8 cellular contexts compared by ENCODE assay signal in the genomic region with DNA sequence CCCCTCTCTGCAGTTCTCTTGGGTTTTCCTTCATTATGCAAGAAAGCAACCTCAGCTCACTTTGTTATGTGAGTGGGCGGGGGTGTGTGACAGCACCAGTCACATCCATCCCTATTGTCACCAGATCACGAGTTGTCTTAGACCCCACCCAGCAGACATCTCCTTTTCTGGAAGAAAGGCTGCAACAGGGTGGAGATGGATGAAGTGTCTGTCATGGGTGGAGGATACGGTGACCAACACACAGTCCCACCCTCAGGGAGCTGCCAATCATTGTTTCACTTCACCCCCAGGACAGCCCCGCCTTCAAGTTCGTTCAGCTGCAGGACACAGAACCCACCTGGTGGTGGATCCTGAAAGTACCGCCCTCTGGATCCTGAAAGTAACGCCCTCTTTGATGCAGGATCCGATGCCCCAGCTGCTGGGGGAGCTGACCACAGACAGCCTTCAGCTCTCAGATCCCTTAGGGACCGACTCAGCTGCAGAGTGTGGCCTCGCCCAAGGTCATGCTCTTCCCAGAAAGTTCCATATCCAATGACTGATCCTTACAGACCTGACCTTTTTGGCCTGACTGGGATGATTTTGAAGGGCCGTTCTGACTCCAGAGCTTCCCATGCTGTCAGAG.
DNase-seq lines count a peak whose midpoint lies in the region; ATAC-seq, FAIRE-seq and TF ChIP-seq lines count a peak whose summit lies in the region.

No MANE protein-coding gene starts in this region.

- TF ChIP-seq CTCF in A673 (conservative IDR thresholded peaks at IDR 0.05; ENCODE audit: low read depth, low read length) = peak; percentile 41; the same call in 1 of the 2 replicates
- TF ChIP-seq CTCF in Loucy (conservative IDR thresholded peaks at IDR 0.05; ENCODE audit: low read length) = peak; percentile 39; the same call in 1 of the 2 replicates
- TF ChIP-seq CTCF in astrocyte (IDR thresholded peaks at IDR 0.05; ENCODE audit: insufficient read depth, low read depth, low read length) = no peak

- H3K9me3 Mint-ChIP-seq in astrocyte (ENCODE audit: unreplicated experiment) = no peaks in the 10 kb centered on the region

- no peaks in the 10 kb centered on the region for H3K36me3 Mint-ChIP-seq in astrocyte (ENCODE audit: low read depth, unreplicated experiment)

- H4K20me1 ChIP-seq in Loucy (ENCODE audit: insufficient read depth, low read length, poor library complexity, severe bottlenecking) (no peaks in the 10 kb centered on the region), astrocyte (ENCODE audit: insufficient read depth, low read length) (no peaks in the 10 kb centered on the region)

- H3K4me2 ChIP-seq in Loucy (ENCODE audit: low read depth, low read length, poor library complexity, severe bottlenecking) (no peak overlapping the region), astrocyte (ENCODE audit: low read length) (no peak overlapping the region)

- no peak overlapping the region for H3K27ac Mint-ChIP-seq in astrocyte (ENCODE audit: unreplicated experiment)

- H3K9me3 ChIP-seq in A673 (ENCODE audit: low read depth, low read length, poor library complexity, severe bottlenecking) = no peaks in the 10 kb centered on the region
- H3K9me3 ChIP-seq in Loucy (ENCODE audit: insufficient read depth, low read depth, low read length) = no peaks in the 10 kb centered on the region
- H3K9me3 ChIP-seq in astrocyte (ENCODE audit: insufficient read depth, low read depth, low read length) = no peaks in the 10 kb centered on the region

- H3K27me3 ChIP-seq in A673 (replicated peaks; ENCODE audit: insufficient read depth, low read depth, low read length, poor library complexity) = no peaks in the 10 kb centered on the region
- no peaks in the 10 kb centered on the region for H3K27me3 ChIP-seq in Loucy (ENCODE audit: insufficient read depth, low read length, poor library complexity, severe bottlenecking)
- no peaks in the 10 kb centered on the region for H3K27me3 ChIP-seq in astrocyte (ENCODE audit: insufficient read depth, low read length)

- H3K4me3 ChIP-seq in A673 (ENCODE audit: low read depth, low read length, poor library complexity, severe bottlenecking) = no peak overlapping the region
- H3K4me3 ChIP-seq in Loucy (ENCODE audit: low read length, poor library complexity, severe bottlenecking) = no peak overlapping the region
- no peak overlapping the region for H3K4me3 ChIP-seq in astrocyte (ENCODE audit: insufficient read depth, low read depth, low read length)

- H3K9me2 ChIP-seq in Loucy (replicated peaks; ENCODE audit: low read depth, low read length) = no peaks in the 10 kb centered on the region

- no peaks in the 10 kb centered on the region for H3K79me2 ChIP-seq in Loucy (ENCODE audit: insufficient read depth, low read length)
- no peaks in the 10 kb centered on the region for H3K79me2 ChIP-seq in astrocyte (ENCODE audit: insufficient read depth, low read length)

- no TSS peak for BruUV-seq in A673 (replicated peaks; lab: Mats Ljungman, UMichigan)

- no peaks in the 10 kb centered on the region for H3F3A ChIP-seq in Loucy (ENCODE audit: low read depth)

- no peaks in the 10 kb centered on the region for H3K36me3 ChIP-seq in A673 (ENCODE audit: insufficient read depth, low read length, poor library complexity, severe bottlenecking)
- no peaks in the 10 kb centered on the region for H3K36me3 ChIP-seq in Loucy (ENCODE audit: insufficient read depth, low read length)
- no peaks in the 10 kb centered on the region for H3K36me3 ChIP-seq in astrocyte (ENCODE audit: insufficient read depth, low read length)

- CTCF ChIA-PET in A673 (lab: Charles Lee) = no interaction called here

- H3K27ac ChIP-seq in A673 (ENCODE audit: low read depth, low read length, poor library complexity, severe bottlenecking) (no peak overlapping the region), astrocyte (ENCODE audit: low read depth, low read length) (no peak overlapping the region)

- no peak overlapping the region for H3K9ac ChIP-seq in Loucy (ENCODE audit: low read depth, low read length, poor library complexity, severe bottlenecking)
- H3K9ac ChIP-seq in astrocyte (ENCODE audit: low read length) = no peak overlapping the region

- H2AFZ ChIP-seq in Loucy (ENCODE audit: low read length) (no peak overlapping the region), astrocyte (ENCODE audit: low read depth, low read length) (no peak overlapping the region)

- POLR2A ChIA-PET in A673 (lab: Charles Lee; ENCODE audit: low non-redundant PET) = no interaction called here

- H3K4me1 Mint-ChIP-seq in astrocyte (ENCODE audit: low read depth, unreplicated experiment) = peaks cover 2% of the 10 kb centered on the region

- no peak for FAIRE-seq in astrocyte (lab: Jason Lieb, UNC)

- DNase-seq in A673 (ENCODE audit: low spot score) (peak; percentile 54), astrocyte (ENCODE audit: low read depth) (peak; percentile 35), mesenteric fat pad (ENCODE audit: low spot score) (peak; percentile 41), SW 1271 (lab: John Stamatoyannopoulos, UW) (no peak)

- H3K4me1 ChIP-seq in A673 (ENCODE audit: insufficient read depth, low read length, poor library complexity, severe bottlenecking) (no peaks in the 10 kb centered on the region), Loucy (ENCODE audit: insufficient read depth, low read length, poor library complexity, severe bottlenecking) (no peaks in the 10 kb centered on the region), astrocyte (ENCODE audit: insufficient read depth, low read length) (no peaks in the 10 kb centered on the region)

- H3K27me3 Mint-ChIP-seq in astrocyte (ENCODE audit: low read depth, unreplicated experiment) = peaks cover 2% of the 10 kb centered on the region

- intact Hi-C loops in A673 (cut with micrococcal nuclease; ENCODE audit: unreplicated experiment) = no loop called here

- ATAC-seq in GM18867 (IDR thresholded peaks at IDR 0.05; ENCODE audit: unreplicated experiment) (peak; percentile 76), HG03095 (IDR thresholded peaks at IDR 0.05; ENCODE audit: unreplicated experiment) (no peak), GM18517 (IDR thresholded peaks at IDR 0.05; ENCODE audit: unreplicated experiment) (no peak)

- no peak overlapping the region for H3K4me3 Mint-ChIP-seq in astrocyte (ENCODE audit: unreplicated experiment)

Comparison
In these comparisons a context has a peak if more than half of its experiments do, and no peak if none do; other contexts are left out.
1. DNase-seq: peak in A673 (single experiment), astrocyte (single experiment) and mesenteric fat pad (single experiment); none in SW 1271 (0 of 2).